Comparison of ENCODE assay signal across 21 cellular contexts in the genomic region with DNA sequence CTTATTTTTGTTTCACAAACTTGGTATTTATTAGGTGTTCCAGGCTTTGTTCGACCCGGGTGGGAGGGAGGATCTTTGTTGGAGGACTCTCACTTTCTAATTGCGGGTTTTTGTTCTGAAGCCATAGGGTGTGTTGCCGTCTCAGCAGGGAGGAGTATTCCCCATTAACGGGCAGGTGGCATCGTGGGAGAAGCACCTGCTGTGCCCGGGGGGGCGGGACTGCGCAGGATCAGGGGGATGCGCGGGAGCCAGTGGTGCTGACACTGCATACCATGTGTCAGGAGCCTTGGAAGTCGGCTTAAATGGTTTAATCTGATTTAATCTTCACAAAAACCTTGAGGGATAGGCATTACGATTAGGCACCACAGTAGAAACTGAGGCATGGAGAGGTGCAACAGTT.
"Had no signal": no experiment of that assay in that cellular context is flagged by ENCODE, and none has a peak within 500 bp of the region (broad histone marks: within the 10 kb centered on the region; RNA-seq: fewer than 3 reads in every experiment).

No MANE protein-coding gene starts in this region.

- H3K27me3 ChIP-seq: esophagus muscularis mucosa, hepatocyte, left lung, ovary, upper lobe of right lung had no signal

- H3K9me3 ChIP-seq: ovary, prostate gland, upper lobe of right lung had no signal

- H3K27ac ChIP-seq: coronary artery, esophagus muscularis mucosa, hepatocyte, left lung, ovary, prostate gland, upper lobe of right lung had no signal

- H3K36me3 ChIP-seq: esophagus muscularis mucosa, left lung, ovary, prostate gland, upper lobe of right lung had no signal

- H3K4me1 ChIP-seq: esophagus muscularis mucosa, left lung, prostate gland, upper lobe of right lung had no signal

- ATAC-seq: activated CD8-positive, alpha-beta memory T cell treated with anti-CD3 and anti-CD28 coated beads, Interleukin-2, amount 10 ng/mL, durations not matched to agents 7 days and 5 days; activated CD8-positive, alpha-beta T cell treated with anti-CD3 and anti-CD28 coated beads for 36 hours; left lung; naive thymus-derived CD8-positive, alpha-beta T cell had no signal

- H3K4me3 ChIP-seq: coronary artery, esophagus muscularis mucosa, hepatocyte, left lung, ovary, prostate gland, upper lobe of right lung had no signal

- DNase-seq: activated CD4-positive, alpha-beta T cell treated with anti-CD3 and anti-CD28 coated beads, Interleukin-2, amount 10 ng/mL, durations not matched to agents 7 days and 5 days; activated CD4-positive, CD25-positive, alpha-beta regulatory T cell treated with anti-CD3 and anti-CD28 coated beads, Interleukin-2, amount 50 U/mL, for 72 hours; activated CD8-positive, alpha-beta memory T cell treated with anti-CD3 and anti-CD28 coated beads, Interleukin-2, amount 10 ng/mL, durations not matched to agents 7 days and 5 days; activated CD8-positive, alpha-beta T cell treated with anti-CD3 and anti-CD28 coated beads for 36 hours; activated effector memory CD4-positive, alpha-beta T cell treated with anti-CD3 and anti-CD28 coated beads, Interleukin-2, amount 50 U/mL, for 16 hours; activated naive CD4-positive, alpha-beta T cell treated with anti-CD3 and anti-CD28 coated beads, Interleukin-2, amount 10 ng/mL, durations not matched to agents 7 days and 5 days; activated T-cell treated with anti-CD3 and anti-CD28 coated beads for 4 hours; amygdala; cerebellar nuclear complex; glutamatergic neuron; left lung; mammary epithelial cell; naive thymus-derived CD8-positive, alpha-beta T cell; ovary; stimulated activated CD4-positive, alpha-beta T cell treated with anti-CD3 and anti-CD28 coated beads, Interleukin-4, amount 100 ng/mL, for 1 hour; stimulated activated naive CD4-positive, alpha-beta T cell treated with Interleukin-2 at 50 U/mL for 16 hours; upper lobe of right lung had no signal
